In the genomic region with DNA sequence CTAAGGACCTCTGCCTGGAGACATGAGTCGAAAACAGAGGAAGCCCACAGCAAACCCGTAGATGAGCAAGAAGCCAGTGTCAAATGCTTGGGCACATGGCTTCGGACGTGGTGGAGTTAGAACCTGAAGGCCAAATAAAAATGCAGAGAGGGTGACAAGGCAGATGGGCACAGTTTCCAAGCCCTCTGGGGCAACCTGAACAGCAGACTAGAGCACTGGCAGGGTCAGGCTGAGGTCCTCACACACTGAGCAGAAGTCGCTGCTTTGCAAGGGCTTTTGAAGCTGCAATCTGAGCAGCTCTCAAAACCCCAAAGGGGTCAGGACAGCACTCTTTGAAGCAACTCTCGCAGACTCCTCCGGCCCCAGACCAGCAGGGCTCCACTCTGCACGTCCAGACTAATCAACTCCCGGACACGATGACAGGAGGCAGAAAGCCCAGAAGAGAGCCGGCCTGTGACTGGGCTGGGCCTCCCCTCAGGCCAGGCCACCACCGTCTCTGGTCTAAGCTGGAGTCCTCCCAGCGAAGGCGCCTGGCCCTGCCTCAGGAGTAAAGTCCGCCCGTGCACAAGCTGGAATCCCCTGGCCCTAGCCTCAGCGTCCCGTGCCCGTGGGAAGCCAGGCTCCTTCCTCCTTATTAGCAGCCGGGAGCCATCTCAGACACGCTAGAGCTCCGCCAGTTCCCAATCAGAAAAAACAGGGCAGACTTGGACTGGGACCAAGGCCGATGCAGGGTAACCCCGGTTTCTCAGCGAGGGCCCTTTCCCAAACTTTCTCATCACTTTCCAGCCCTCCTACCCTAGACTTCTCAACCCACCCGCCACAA, we compare ENCODE assay signal across 8 cellular contexts. TPM values are rescaled to one million over a fixed set of nuclear protein-coding genes. Genes with fewer than 3 reads are reported as not detected.
DNase-seq lines count a peak whose midpoint lies in the region; ATAC-seq and TF ChIP-seq lines count a peak whose summit lies in the region.

No MANE protein-coding gene starts in this region.

- H3K4me2 ChIP-seq in hepatocyte, result peak overlapping the region; percentile 94

- 7% methylated on average over 26 of the region's 26 CpGs for WGBS in hepatocyte (ENCODE audit: low lambda C conversion rate, missing lambda C conversion rate)
- WGBS in prostate gland, result 2% methylated on average over 25 of the region's 26 CpGs

- peaks cover 56% of the 10 kb centered on the region for H3K79me2 ChIP-seq in hepatocyte

- TF ChIP-seq POLR2A in prostate gland (IDR thresholded peaks at IDR 0.05), result no peak

- no peaks in the 10 kb centered on the region for H3K9me2 ChIP-seq in hepatocyte (replicated peaks; ENCODE audit: insufficient read depth)

- H3K4me3 ChIP-seq in ascending aorta (peak overlapping the region; percentile 83 to 98), hepatocyte (peak overlapping the region; percentile 92), prostate gland (peak overlapping the region; percentile 76 to 92)

- H3K36me3 ChIP-seq in ascending aorta (peaks cover 9% of the 10 kb centered on the region in 2 donors), hepatocyte (replicated peaks; ENCODE audit: insufficient read depth, low read depth) (no peaks in the 10 kb centered on the region), prostate gland (no peaks in the 10 kb centered on the region)

- no peak for ATAC-seq in GM21360 (IDR thresholded peaks at IDR 0.05; ENCODE audit: unreplicated experiment)

- peaks cover 34 to 52% of the 10 kb centered on the region in 2 donors for H3K4me1 ChIP-seq in ascending aorta
- peaks cover 36% of the 10 kb centered on the region for H3K4me1 ChIP-seq in hepatocyte (ENCODE audit: insufficient read depth)
- peaks cover 40% of the 10 kb centered on the region for H3K4me1 ChIP-seq in prostate gland (replicated peaks)

- intact Hi-C loops in ascending aorta (cut with DNase I) (loop anchor here (1.0 kb wide), 1 partner anchor 68 kb away; a partner anchor contains a TSS), prostate gland (cut with DNase I) (loop anchor here (5.0 kb wide), 1 partner anchor 69 kb away; a partner anchor contains a TSS)

- H4K20me1 ChIP-seq in hepatocyte (ENCODE audit: insufficient read depth, poor library complexity, severe bottlenecking), result peaks cover 31% of the 10 kb centered on the region

- TF ChIP-seq CTCF in ascending aorta (IDR thresholded peaks at IDR 0.05) (no peak), hepatocyte (IDR thresholded peaks at IDR 0.05; ENCODE audit: poor library complexity) (no peak), prostate gland (IDR thresholded peaks at IDR 0.05) (no peak)

- no peaks in the 10 kb centered on the region for H3K27me3 ChIP-seq in ascending aorta
- H3K27me3 ChIP-seq in hepatocyte, result no peaks in the 10 kb centered on the region
- H3K27me3 ChIP-seq in prostate gland (replicated peaks; ENCODE audit: insufficient read depth), result no peaks in the 10 kb centered on the region

- peak overlapping the region; percentile 89 to 97 for H3K27ac ChIP-seq in ascending aorta
- H3K27ac ChIP-seq in hepatocyte, result peak overlapping the region; percentile 88
- peak overlapping the region; percentile 84 to 94 for H3K27ac ChIP-seq in prostate gland

- H3K9me3 ChIP-seq in ascending aorta, result no peaks in the 10 kb centered on the region
- no peaks in the 10 kb centered on the region for H3K9me3 ChIP-seq in hepatocyte (ENCODE audit: low read depth)
- no peaks in the 10 kb centered on the region for H3K9me3 ChIP-seq in prostate gland

- DNase-seq in DMS53 (lab: John Stamatoyannopoulos, UW), result peak; percentile 46
- DNase-seq in DMS53 treated with DMSO at 0.1 percent for 48 hours (lab: John Stamatoyannopoulos, UW; ENCODE audit: unreplicated experiment), result no peak
- peak; percentile 59 for DNase-seq in NAMALWA (ENCODE audit: low spot score)
- peak in 1 of 2 donors; percentile 81 for DNase-seq in ascending aorta (ENCODE audit: low spot score in 2 of 2)
- DNase-seq in hepatocyte (ENCODE audit: low spot score), result peak; percentile 75
- DNase-seq in prostate gland (ENCODE audit: low spot score), result peak; percentile 45
- DNase-seq in effector CD4-positive, alpha-beta T cell, result no peak

- H2AFZ ChIP-seq in hepatocyte, result peak overlapping the region; percentile 50

RNA-seq across cellular contexts. Expression of a gene that starts 0.9 kb away (rescaled TPM):
- 78.0 TPM for total RNA-seq in ascending aorta
- 55.5 and 65.7 TPM in 2 replicates for total RNA-seq in hepatocyte
- 46.0 and 52.9 TPM in 2 replicates for polyA plus RNA-seq in hepatocyte
- total RNA-seq in prostate gland, result 100 to 1,000 TPM; 182 to 247 TPM

RNA-seq across cellular contexts. Expression of a gene that starts 14.1 kb away (rescaled TPM):
- total RNA-seq in ascending aorta (18.2 TPM), hepatocyte (27.0 and 28.5 TPM in 2 replicates), prostate gland (10 to 100 TPM; 29.4 to 46.6 TPM)
- polyA plus RNA-seq in hepatocyte, result 28.5 and 30.0 TPM in 2 replicates

RNA-seq across cellular contexts. Expression of a gene that starts 14.3 kb away (rescaled TPM):
- total RNA-seq in ascending aorta, result 83.7 TPM
- 37.3 and 46.6 TPM in 2 replicates for total RNA-seq in hepatocyte
- 129 and 132 TPM in 2 replicates for polyA plus RNA-seq in hepatocyte
- 100 to 1,000 TPM in 1 of 2 donors, 10 to 100 TPM in 1; 94.0 to 109 TPM for total RNA-seq in prostate gland

RNA-seq across cellular contexts. Expression of a gene that starts 31.9 kb away (rescaled TPM):
- total RNA-seq in ascending aorta (not detected), hepatocyte (1.4 and 2.8 TPM in 2 replicates), prostate gland (not detected)
- polyA plus RNA-seq in hepatocyte, result 0.84 TPM in 1 of 2 replicates, not detected in the other

RNA-seq across cellular contexts. Expression of a gene that starts 40.2 kb away (rescaled TPM):
- total RNA-seq in ascending aorta, result not detected
- total RNA-seq in hepatocyte, result not detected in 2 replicates
- polyA plus RNA-seq in hepatocyte, result 1.8 TPM in 1 of 2 replicates, not detected in the other
- not detected for total RNA-seq in prostate gland

Comparison
In these comparisons a context has a peak if more than half of its experiments do, and no peak if none do; other contexts are left out.
1. DNase-seq: peak in DMS53 (single experiment), NAMALWA (single experiment), hepatocyte (single experiment) and prostate gland (single experiment); none in DMS53 treated with DMSO at 0.1 percent for 48 hours (single experiment) and effector CD4-positive, alpha-beta T cell (single experiment).
2. Peak in every context shown above with its lines, with median percentiles within 50 percentile points of each other: H3K27ac ChIP-seq and H3K4me3 ChIP-seq.